ENCODE assay signal across 8 cellular contexts in the genomic region with DNA sequence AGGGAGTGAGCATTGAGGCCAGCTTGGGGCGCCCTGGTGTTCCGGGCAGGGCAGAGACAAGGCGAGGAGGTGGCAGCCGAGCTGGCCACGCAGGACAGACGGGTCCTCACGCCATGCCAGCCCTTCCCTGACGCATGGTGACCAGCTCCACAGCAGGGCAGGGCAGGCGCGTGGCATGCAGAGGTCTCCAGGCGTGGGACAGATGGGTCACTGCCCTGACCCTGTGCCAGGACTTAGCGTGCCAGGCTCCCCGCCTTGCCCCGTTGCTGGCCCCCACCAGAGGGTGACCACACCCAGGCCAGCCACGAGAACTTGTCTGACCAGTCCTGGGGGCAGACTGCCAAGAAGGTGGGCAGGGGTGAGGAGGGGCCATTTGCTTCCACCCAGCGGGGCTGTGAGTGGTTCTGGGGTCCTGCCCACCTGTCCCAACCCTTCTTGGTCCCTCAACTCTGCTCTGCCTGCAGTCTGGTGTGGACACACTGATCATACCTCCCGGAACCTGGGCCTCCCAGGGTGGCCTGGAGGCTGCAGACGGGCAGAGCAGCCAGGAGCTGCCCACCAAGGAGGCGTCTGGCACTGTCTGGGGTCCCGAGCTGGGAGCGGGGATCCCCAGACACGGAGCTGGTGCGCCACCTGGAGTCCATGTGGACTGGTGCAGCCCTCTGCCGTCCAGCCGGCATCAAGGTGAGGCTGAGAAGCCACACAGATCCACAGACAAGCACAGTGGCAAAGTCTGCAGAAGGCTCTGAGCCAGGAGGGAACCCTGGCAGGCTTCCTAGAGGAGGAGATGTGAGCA. TPM values are rescaled to one million over a fixed set of nuclear protein-coding genes. Genes with fewer than 3 reads are reported as not detected.
DNase-seq lines count a peak whose midpoint lies in the region; ATAC-seq and FAIRE-seq lines count a peak whose summit lies in the region.

A gene (plus strand): TSS at position 446 of the 796 bp plus-strand sequence. CDS start 834 bp downstream, outside the sequence.

- DNase-seq in GM03348 (ENCODE audit: low spot score), result peak; percentile 83
- peak; percentile 47 for DNase-seq in NCI-H1105 (lab: John Stamatoyannopoulos, UW)
- DNase-seq in T-helper 9 cell, result peak; percentile 78
- peak in 43 of 56 donors; percentile 3 to 75 (median 43) for DNase-seq in amygdala (lab: John Stamatoyannopoulos, UW)
- peak; percentile 86 for DNase-seq in hepatic stellate cell (ENCODE audit: low spot score)
- DNase-seq in small intestine, result peak; percentile 87

- H3K4me1 ChIP-seq in small intestine (ENCODE audit: control insufficient read depth in 2 of 2, insufficient read depth in 1 of 2, low read depth in 1 of 2, low read length in 1 of 2), result peaks cover 0 to 11% of the 10 kb centered on the region in 2 donors

- H3K9me3 ChIP-seq in small intestine (ENCODE audit: control insufficient read depth, low read depth), result no peaks in the 10 kb centered on the region

- ATAC-seq in GM21529 (IDR thresholded peaks at IDR 0.05; ENCODE audit: unreplicated experiment) (no peak), GM18511 (IDR thresholded peaks at IDR 0.05; ENCODE audit: unreplicated experiment) (no peak)

- H3K36me3 ChIP-seq in small intestine (ENCODE audit: control insufficient read depth in 2 of 2, insufficient read depth in 2 of 2, low read length in 2 of 2), result no peaks in the 10 kb centered on the region

- H3K27ac ChIP-seq in small intestine (ENCODE audit: low read depth in 1 of 2, low read length in 1 of 2), result no peak within 1 kb of the TSS

- H3K27me3 ChIP-seq in small intestine (ENCODE audit: control insufficient read depth in 2 of 2, insufficient read depth in 2 of 2, low read length in 2 of 2), result no peaks in the 10 kb centered on the region

- FAIRE-seq in small intestine (lab: Jason Lieb, UNC), result no peak

- H3K4me3 ChIP-seq in small intestine (ENCODE audit: low read depth in 1 of 2, low read length in 2 of 2), result no peak within 1 kb of the TSS

- WGBS in small intestine, 3 donors, result 10 to 35% (median 15%) methylated on average over 25 of the region's 25 CpGs

RNA-seq across cellular contexts. Expression of the gene that starts here (rescaled TPM):
- under 1 TPM in 1 of 3 donors, not detected in 2; 0.03 TPM for polyA plus RNA-seq in small intestine

Comparison
In these comparisons a context has a peak if more than half of its experiments do, and no peak if none do; other contexts are left out.
1. Peak in DNase-seq in small intestine; RNA of the gene not detected or under 1 TPM.